ENCODE assay signal across 8 cellular contexts in the genomic region with DNA sequence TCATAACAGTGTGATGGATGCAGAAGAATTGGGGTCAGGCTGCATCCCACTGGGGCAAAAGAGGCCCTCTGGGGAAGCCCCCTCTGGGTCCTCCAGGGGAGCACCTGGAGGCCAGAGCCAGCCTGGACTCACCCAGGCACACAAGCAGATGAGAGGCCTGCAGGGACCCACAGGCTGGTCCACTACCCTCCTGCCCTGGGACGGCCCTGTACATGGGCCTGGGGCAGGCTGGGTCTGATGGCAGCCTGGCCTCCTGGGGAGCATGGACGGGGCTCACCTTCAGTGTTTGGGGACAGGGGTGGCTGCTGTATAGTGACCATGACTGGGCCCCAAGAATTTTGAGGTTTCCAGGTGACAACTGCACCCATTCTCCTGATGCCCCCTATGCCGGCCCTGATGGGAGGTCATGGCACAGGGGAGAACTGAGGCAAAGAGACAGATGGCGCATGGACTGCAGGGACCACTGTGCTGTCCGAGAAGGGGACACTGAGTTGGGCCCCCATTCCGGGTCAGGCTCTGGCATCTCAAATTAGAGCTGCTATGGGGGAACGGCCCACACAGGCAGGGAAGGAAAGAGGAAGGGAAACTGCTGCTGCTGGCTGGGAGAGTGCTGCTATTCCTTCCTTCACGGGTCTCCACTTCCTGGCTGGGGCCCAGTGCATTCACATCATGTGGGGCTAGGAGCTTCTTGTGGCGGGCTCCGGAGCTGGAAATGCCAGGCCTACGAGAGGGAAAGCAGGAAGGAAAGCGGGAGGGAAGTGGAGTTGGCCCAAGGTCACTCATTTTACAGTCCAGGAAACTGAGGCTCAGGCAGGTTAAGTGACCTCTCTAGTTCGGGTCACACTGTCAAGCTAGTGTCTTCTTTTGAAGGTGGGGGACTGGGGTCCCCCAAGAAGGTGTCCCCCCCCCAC. TPM values are rescaled to one million over a fixed set of nuclear protein-coding genes. Genes with fewer than 3 reads are reported as not detected.
DNase-seq lines count a peak whose midpoint lies in the region; ATAC-seq and TF ChIP-seq lines count a peak whose summit lies in the region.

No MANE protein-coding gene starts in this region.

- peak overlapping the region; percentile 98 for H3K27ac Mint-ChIP-seq in activated CD4-positive, alpha-beta T cell treated with anti-CD3 and anti-CD28 coated beads, Interleukin-2, amount 10 ng/mL, durations not matched to agents 7 days and 5 days
- H3K27ac Mint-ChIP-seq in endothelial cell (ENCODE audit: unreplicated experiment): peak overlapping the region; percentile 90

- POLR2A ChIA-PET in activated CD4-positive, alpha-beta T cell treated with anti-CD3 and anti-CD28 coated beads, Interleukin-2, amount 10 ng/mL, durations not matched to agents 7 days and 5 days (lab: Charles Lee): interaction anchor here (1.9 kb wide), 1 partner anchor 30 kb away, joined by 5 read pairs; no protein-coding TSS in a partner anchor

- CTCF ChIA-PET in activated CD4-positive, alpha-beta T cell treated with anti-CD3 and anti-CD28 coated beads, Interleukin-2, amount 10 ng/mL, durations not matched to agents 7 days and 5 days (lab: Charles Lee): interaction anchor here (2.7 kb wide), 1 partner anchor 91 kb away, joined by 8 read pairs; no protein-coding TSS in a partner anchor

- intact Hi-C loops in vagina (cut with DNase I): loop anchor here (1.0 kb wide), 1 partner anchor 41 kb away; no protein-coding TSS in a partner anchor

- H3K9me3 Mint-ChIP-seq in activated CD4-positive, alpha-beta T cell treated with anti-CD3 and anti-CD28 coated beads, Interleukin-2, amount 10 ng/mL, durations not matched to agents 7 days and 5 days: peaks cover 18% of the 10 kb centered on the region
- no peaks in the 10 kb centered on the region for H3K9me3 Mint-ChIP-seq in endothelial cell (ENCODE audit: unreplicated experiment)

- no peak for DNase-seq in activated CD4-positive, alpha-beta T cell treated with anti-CD3 and anti-CD28 coated beads, Interleukin-2, amount 10 ng/mL, durations not matched to agents 7 days and 5 days
- no peak for DNase-seq in activated CD4-positive, alpha-beta T cell treated with anti-CD3 and anti-CD28 coated beads, Interleukin-2, amount 50 U/mL, for 1 hour
- DNase-seq in SIG-M5 treated with dmso at 0.1 percent for 504 hours (lab: John Stamatoyannopoulos, UW; ENCODE audit: unreplicated experiment) (peak; percentile 90), endothelial cell (ENCODE audit: low spot score) (peak; percentile 47), vagina (ENCODE audit: extremely low spot score in 2 of 2) (no peak), NCI-H526 treated with DMSO at 0.1 percent for 48 hours (lab: John Stamatoyannopoulos, UW) (no peak)

- H3K4me3 ChIP-seq in mucosa of stomach (ENCODE audit: low read length) (peak overlapping the region; percentile 15), vagina (peak overlapping the region; percentile 53)

- peaks cover 51% of the 10 kb centered on the region for H3K4me1 ChIP-seq in mucosa of stomach (ENCODE audit: control insufficient read depth, insufficient read depth, low read length)
- peaks cover 55% of the 10 kb centered on the region for H3K4me1 ChIP-seq in vagina

- H3K4me1 Mint-ChIP-seq in activated CD4-positive, alpha-beta T cell treated with anti-CD3 and anti-CD28 coated beads, Interleukin-2, amount 10 ng/mL, durations not matched to agents 7 days and 5 days: peaks cover 79% of the 10 kb centered on the region
- H3K4me1 Mint-ChIP-seq in endothelial cell (ENCODE audit: unreplicated experiment): peaks cover 18% of the 10 kb centered on the region

- H3K27me3 Mint-ChIP-seq in activated CD4-positive, alpha-beta T cell treated with anti-CD3 and anti-CD28 coated beads, Interleukin-2, amount 10 ng/mL, durations not matched to agents 7 days and 5 days: no peaks in the 10 kb centered on the region
- H3K27me3 Mint-ChIP-seq in endothelial cell (ENCODE audit: unreplicated experiment): peaks cover 18% of the 10 kb centered on the region

- no peak for TF ChIP-seq POLR2A in vagina (IDR thresholded peaks at IDR 0.05)

- H3K36me3 ChIP-seq in mucosa of stomach (ENCODE audit: control insufficient read depth, insufficient read depth, low read length) (no peaks in the 10 kb centered on the region), vagina (no peaks in the 10 kb centered on the region)

- TF ChIP-seq CTCF in endothelial cell (IDR thresholded peaks at IDR 0.05; ENCODE audit: unreplicated experiment) (no peak), vagina (IDR thresholded peaks at IDR 0.05) (no peak)

- no peaks in the 10 kb centered on the region for H3K27me3 ChIP-seq in mucosa of stomach (ENCODE audit: control insufficient read depth, insufficient read depth, low read length)
- no peaks in the 10 kb centered on the region for H3K27me3 ChIP-seq in vagina

- peak overlapping the region; percentile 72 for H3K4me3 Mint-ChIP-seq in activated CD4-positive, alpha-beta T cell treated with anti-CD3 and anti-CD28 coated beads, Interleukin-2, amount 10 ng/mL, durations not matched to agents 7 days and 5 days
- peak overlapping the region; percentile 87 for H3K4me3 Mint-ChIP-seq in endothelial cell (ENCODE audit: unreplicated experiment)

- peaks cover 33% of the 10 kb centered on the region for H3K36me3 Mint-ChIP-seq in activated CD4-positive, alpha-beta T cell treated with anti-CD3 and anti-CD28 coated beads, Interleukin-2, amount 10 ng/mL, durations not matched to agents 7 days and 5 days (ENCODE audit: low read depth)
- H3K36me3 Mint-ChIP-seq in endothelial cell (ENCODE audit: low read depth, unreplicated experiment): peaks cover 4% of the 10 kb centered on the region

- H3K9me3 ChIP-seq in mucosa of stomach (ENCODE audit: control insufficient read depth, low read length) (no peaks in the 10 kb centered on the region), vagina (peaks cover 7% of the 10 kb centered on the region)

- H3K27ac ChIP-seq in vagina: peak overlapping the region; percentile 99

- ATAC-seq in GM18498 (IDR thresholded peaks at IDR 0.05; ENCODE audit: unreplicated experiment): no peak

- peak overlapping the region; percentile 67 for H3K9ac ChIP-seq in mucosa of stomach (ENCODE audit: low read length)

RNA-seq across cellular contexts. Expression of gene CARD19, which starts 1.5 kb away (rescaled TPM):
- 10 to 100 TPM; 40.3 to 42.6 TPM for total RNA-seq in activated CD4-positive, alpha-beta T cell treated with anti-CD3 and anti-CD28 coated beads, Interleukin-2, amount 10 ng/mL, durations not matched to agents 7 days and 5 days
- total RNA-seq in endothelial cell (ENCODE audit: unreplicated experiment) (13.2 TPM), vagina (63.3 TPM)

RNA-seq across cellular contexts. Expression of gene SUSD3, which starts 36.0 kb away (rescaled TPM):
- total RNA-seq in activated CD4-positive, alpha-beta T cell treated with anti-CD3 and anti-CD28 coated beads, Interleukin-2, amount 10 ng/mL, durations not matched to agents 7 days and 5 days: 10 to 100 TPM; 81.1 to 85.8 TPM
- total RNA-seq in endothelial cell (ENCODE audit: unreplicated experiment): 1.2 TPM
- total RNA-seq in vagina: 25.0 TPM

RNA-seq across cellular contexts. Expression of gene NINJ1, which starts 39.5 kb away (rescaled TPM):
- 10 to 100 TPM; 29.5 to 29.9 TPM for total RNA-seq in activated CD4-positive, alpha-beta T cell treated with anti-CD3 and anti-CD28 coated beads, Interleukin-2, amount 10 ng/mL, durations not matched to agents 7 days and 5 days
- total RNA-seq in endothelial cell (ENCODE audit: unreplicated experiment) (34.2 TPM), vagina (78.6 TPM)

Comparison
In these comparisons a context has a peak if more than half of its experiments do, and no peak if none do; other contexts are left out.
1. DNase-seq: peak in SIG-M5 treated with dmso at 0.1 percent for 504 hours (single experiment) and endothelial cell (single experiment); none in activated CD4-positive, alpha-beta T cell treated with anti-CD3 and anti-CD28 coated beads, Interleukin-2, amount 10 ng/mL, durations not matched to agents 7 days and 5 days (single experiment), activated CD4-positive, alpha-beta T cell treated with anti-CD3 and anti-CD28 coated beads, Interleukin-2, amount 50 U/mL, for 1 hour (single experiment), vagina (0 of 2) and NCI-H526 treated with DMSO at 0.1 percent for 48 hours (single experiment).
2. RNA of gene SUSD3, which starts 36.0 kb away (total RNA-seq): 81.1 to 85.8 TPM in activated CD4-positive, alpha-beta T cell treated with anti-CD3 and anti-CD28 coated beads, Interleukin-2, amount 10 ng/mL, durations not matched to agents 7 days and 5 days and 25.0 TPM in vagina (single experiment); 1.2 TPM in endothelial cell (single experiment); every median in the first group is over 10 times any median in the second.